In the genomic region with DNA sequence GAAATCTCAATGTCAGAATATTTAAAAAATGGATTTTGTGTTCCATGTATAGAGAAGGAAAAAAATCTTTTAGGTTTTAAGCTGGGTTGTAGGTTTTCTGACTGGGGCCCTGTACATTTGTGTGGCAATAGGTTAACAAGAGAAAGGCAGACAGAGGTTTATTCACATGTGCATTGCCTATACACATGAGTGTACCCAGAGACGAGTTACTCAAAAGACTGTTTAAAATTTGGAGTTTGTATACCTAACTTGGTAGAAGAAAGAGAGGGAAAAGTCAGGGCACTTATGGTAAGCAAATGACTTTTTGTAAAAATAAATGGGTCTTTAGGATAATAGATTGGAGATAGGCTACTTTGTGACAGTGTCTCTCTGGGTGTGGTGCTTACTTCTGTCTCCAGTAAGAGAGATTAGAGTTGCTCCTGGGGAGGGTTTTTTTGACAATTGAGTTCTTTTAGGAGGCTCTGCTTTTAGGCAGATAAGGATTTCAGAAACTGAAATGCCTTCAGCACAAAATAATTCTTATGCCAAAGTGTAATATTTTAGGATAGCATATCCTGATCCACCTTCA, we compare ENCODE assay signal across 1 cellular context.
TF ChIP-seq lines count a peak whose summit lies in the region.

No MANE protein-coding gene starts in this region.

TF ChIP-seq in K562, 482 proteins besides CTCF, POLR2A, EP300 and RAD21 (continued from another document):
- TF ChIP-seq, protein P1, sequence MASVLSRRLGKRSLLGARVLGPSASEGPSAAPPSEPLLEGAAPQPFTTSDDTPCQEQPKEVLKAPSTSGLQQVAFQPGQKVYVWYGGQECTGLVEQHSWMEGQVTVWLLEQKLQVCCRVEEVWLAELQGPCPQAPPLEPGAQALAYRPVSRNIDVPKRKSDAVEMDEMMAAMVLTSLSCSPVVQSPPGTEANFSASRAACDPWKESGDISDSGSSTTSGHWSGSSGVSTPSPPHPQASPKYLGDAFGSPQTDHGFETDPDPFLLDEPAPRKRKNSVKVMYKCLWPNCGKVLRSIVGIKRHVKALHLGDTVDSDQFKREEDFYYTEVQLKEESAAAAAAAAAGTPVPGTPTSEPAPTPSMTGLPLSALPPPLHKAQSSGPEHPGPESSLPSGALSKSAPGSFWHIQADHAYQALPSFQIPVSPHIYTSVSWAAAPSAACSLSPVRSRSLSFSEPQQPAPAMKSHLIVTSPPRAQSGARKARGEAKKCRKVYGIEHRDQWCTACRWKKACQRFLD (CRISPR knock-in tag; IDR thresholded peaks at IDR 0.05) = no peak
- TF ChIP-seq, protein P2, sequence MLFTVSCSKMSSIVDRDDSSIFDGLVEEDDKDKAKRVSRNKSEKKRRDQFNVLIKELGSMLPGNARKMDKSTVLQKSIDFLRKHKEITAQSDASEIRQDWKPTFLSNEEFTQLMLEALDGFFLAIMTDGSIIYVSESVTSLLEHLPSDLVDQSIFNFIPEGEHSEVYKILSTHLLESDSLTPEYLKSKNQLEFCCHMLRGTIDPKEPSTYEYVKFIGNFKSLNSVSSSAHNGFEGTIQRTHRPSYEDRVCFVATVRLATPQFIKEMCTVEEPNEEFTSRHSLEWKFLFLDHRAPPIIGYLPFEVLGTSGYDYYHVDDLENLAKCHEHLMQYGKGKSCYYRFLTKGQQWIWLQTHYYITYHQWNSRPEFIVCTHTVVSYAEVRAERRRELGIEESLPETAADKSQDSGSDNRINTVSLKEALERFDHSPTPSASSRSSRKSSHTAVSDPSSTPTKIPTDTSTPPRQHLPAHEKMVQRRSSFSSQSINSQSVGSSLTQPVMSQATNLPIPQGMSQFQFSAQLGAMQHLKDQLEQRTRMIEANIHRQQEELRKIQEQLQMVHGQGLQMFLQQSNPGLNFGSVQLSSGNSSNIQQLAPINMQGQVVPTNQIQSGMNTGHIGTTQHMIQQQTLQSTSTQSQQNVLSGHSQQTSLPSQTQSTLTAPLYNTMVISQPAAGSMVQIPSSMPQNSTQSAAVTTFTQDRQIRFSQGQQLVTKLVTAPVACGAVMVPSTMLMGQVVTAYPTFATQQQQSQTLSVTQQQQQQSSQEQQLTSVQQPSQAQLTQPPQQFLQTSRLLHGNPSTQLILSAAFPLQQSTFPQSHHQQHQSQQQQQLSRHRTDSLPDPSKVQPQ (CRISPR knock-in tag; IDR thresholded peaks at IDR 0.05; ENCODE audit: borderline replicate concordance) = no peak
- TF ChIP-seq CBFA2T2 (conservative IDR thresholded peaks at IDR 0.05) (peak; percentile 31), ZNF324 (CRISPR knock-in tag; IDR thresholded peaks at IDR 0.05) (no peak), NCOR1 (IDR thresholded peaks at IDR 0.05) (no peak), ZNF583 (CRISPR knock-in tag; IDR thresholded peaks at IDR 0.05) (no peak), SMARCE1 (IDR thresholded peaks at IDR 0.05) (0 out of 2 replicates have a peak, but pooled peaks have one; percentile 27), TGIF2 (CRISPR knock-in tag; IDR thresholded peaks at IDR 0.05) (no peak), KLF16 (IDR thresholded peaks at IDR 0.05) (no peak; the same call in 1 of the 2 replicates), DACH1 (IDR thresholded peaks at IDR 0.05; ENCODE audit: partially characterized antibody) (peak; percentile 26), KAT2B (IDR thresholded peaks at IDR 0.05; ENCODE audit: low read depth, low read length) (no peak), SMAD3 (CRISPR knock-in tag; conservative IDR thresholded peaks at IDR 0.05) (no peak), ZNF766 (CRISPR knock-in tag; conservative IDR thresholded peaks at IDR 0.05) (peak; percentile 68; the same call in 1 of the 2 replicates), MYC (IDR thresholded peaks at IDR 0.05; ENCODE audit: low read depth, low read length) (no peak), MYC (CRISPR knock-in tag; IDR thresholded peaks at IDR 0.05; ENCODE audit: borderline replicate concordance, low read depth) (no peak), NFIC (IDR thresholded peaks at IDR 0.05) (no peak), MEF2D (tag; conservative IDR thresholded peaks at IDR 0.05; ENCODE audit: low read depth) (no peak), TCFL5 (CRISPR knock-in tag; conservative IDR thresholded peaks at IDR 0.05) (no peak), XRCC5 (IDR thresholded peaks at IDR 0.05; ENCODE audit: low read depth, low read length) (no peak), EGR1 (conservative IDR thresholded peaks at IDR 0.05) (no peak), ARID1B (IDR thresholded peaks at IDR 0.05) (peak; percentile 63), CREBBP (IDR thresholded peaks at IDR 0.05; ENCODE audit: low read depth, low read length) (no peak), TCF3 (CRISPR knock-in tag; IDR thresholded peaks at IDR 0.05) (no peak), SMARCA4 (IDR thresholded peaks at IDR 0.05) (peak; percentile 57), SRF (CRISPR knock-in tag; IDR thresholded peaks at IDR 0.05) (no peak), NEUROD1 (IDR thresholded peaks at IDR 0.05; ENCODE audit: borderline replicate concordance, low read depth, low read length, partially characterized antibody) (no peak)
- TF ChIP-seq, protein P3, sequence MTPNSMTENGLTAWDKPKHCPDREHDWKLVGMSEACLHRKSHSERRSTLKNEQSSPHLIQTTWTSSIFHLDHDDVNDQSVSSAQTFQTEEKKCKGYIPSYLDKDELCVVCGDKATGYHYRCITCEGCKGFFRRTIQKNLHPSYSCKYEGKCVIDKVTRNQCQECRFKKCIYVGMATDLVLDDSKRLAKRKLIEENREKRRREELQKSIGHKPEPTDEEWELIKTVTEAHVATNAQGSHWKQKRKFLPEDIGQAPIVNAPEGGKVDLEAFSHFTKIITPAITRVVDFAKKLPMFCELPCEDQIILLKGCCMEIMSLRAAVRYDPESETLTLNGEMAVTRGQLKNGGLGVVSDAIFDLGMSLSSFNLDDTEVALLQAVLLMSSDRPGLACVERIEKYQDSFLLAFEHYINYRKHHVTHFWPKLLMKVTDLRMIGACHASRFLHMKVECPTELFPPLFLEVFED (CRISPR knock-in tag; conservative IDR thresholded peaks at IDR 0.05) = no peak
- TF ChIP-seq, protein P4, sequence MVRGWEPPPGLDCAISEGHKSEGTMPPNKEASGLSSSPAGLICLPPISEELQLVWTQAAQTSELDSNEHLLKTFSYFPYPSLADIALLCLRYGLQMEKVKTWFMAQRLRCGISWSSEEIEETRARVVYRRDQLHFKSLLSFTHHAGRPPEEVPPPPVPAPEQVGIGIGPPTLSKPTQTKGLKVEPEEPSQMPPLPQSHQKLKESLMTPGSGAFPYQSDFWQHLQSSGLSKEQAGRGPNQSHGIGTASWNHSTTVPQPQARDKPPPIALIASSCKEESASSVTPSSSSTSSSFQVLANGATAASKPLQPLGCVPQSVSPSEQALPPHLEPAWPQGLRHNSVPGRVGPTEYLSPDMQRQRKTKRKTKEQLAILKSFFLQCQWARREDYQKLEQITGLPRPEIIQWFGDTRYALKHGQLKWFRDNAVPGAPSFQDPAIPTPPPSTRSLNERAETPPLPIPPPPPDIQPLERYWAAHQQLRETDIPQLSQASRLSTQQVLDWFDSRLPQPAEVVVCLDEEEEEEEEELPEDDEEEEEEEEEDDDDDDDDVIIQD (CRISPR knock-in tag; IDR thresholded peaks at IDR 0.05) = no peak
